ENCODE assay signal across 11 cellular contexts in genomic region chr12:13103391-13104033, GRCh38. TPM values are rescaled to one million over a fixed set of nuclear protein-coding genes. Genes with fewer than 3 reads are reported as not detected.
DNase-seq lines count a peak whose midpoint lies in the region; ATAC-seq and TF ChIP-seq lines count a peak whose summit lies in the region.
"Had no signal": no experiment of that assay in that cellular context is flagged by ENCODE, and none has a peak within 500 bp of the region (broad histone marks: within the 10 kb centered on the region; RNA-seq: fewer than 3 reads in every experiment).

Gene GSG1, minus strand, starts transcription at chr12:13103667. Its CDS starts 155 bp downstream, at chr12:13103512.

- peaks cover 2% of the 10 kb centered on the region for H3K36me3 Mint-ChIP-seq in chondrocyte (ENCODE audit: low read depth)

- H3K27ac Mint-ChIP-seq in chondrocyte (ENCODE audit: unreplicated experiment): peak within 1 kb of the TSS; percentile 89

- H4K20me1 ChIP-seq in osteoblast (ENCODE audit: insufficient read depth, low read length): no peaks in the 10 kb centered on the region

- peaks cover 40% of the 10 kb centered on the region for H3K4me1 Mint-ChIP-seq in chondrocyte (ENCODE audit: low read depth)

- H3K27me3 ChIP-seq in HL-60 (ENCODE audit: insufficient read depth, poor library complexity, severe bottlenecking) (no peaks in the 10 kb centered on the region), osteoblast (ENCODE audit: insufficient read depth, low read length) (no peaks in the 10 kb centered on the region)

- no peaks in the 10 kb centered on the region for H3K27me3 Mint-ChIP-seq in chondrocyte (ENCODE audit: low read depth)

- peak within 1 kb of the TSS; percentile 98; the same call in 1 of the 2 replicates for H3K27ac ChIP-seq in HL-60 (replicated peaks)
- peak within 1 kb of the TSS; percentile 99 for H3K27ac ChIP-seq in osteoblast (ENCODE audit: low read depth, low read length)

- TF ChIP-seq CTCF in HL-60 (IDR thresholded peaks at IDR 0.05; ENCODE audit: insufficient read depth, low read length) (no peak), chondrocyte (IDR thresholded peaks at IDR 0.05) (no peak), osteoblast (IDR thresholded peaks at IDR 0.05; ENCODE audit: extremely low read depth, low read depth, low read length) (no peak)

- H3K4me2 ChIP-seq in osteoblast (ENCODE audit: insufficient read depth, low read length): peak within 1 kb of the TSS; percentile 85

- H3K79me2 ChIP-seq in osteoblast (ENCODE audit: insufficient read depth, low read length): no peaks in the 10 kb centered on the region

- H3K4me1 ChIP-seq in osteoblast (ENCODE audit: insufficient read depth, low read length): peaks cover 50% of the 10 kb centered on the region

- H3K4me3 Mint-ChIP-seq in chondrocyte (ENCODE audit: unreplicated experiment): no peak within 1 kb of the TSS

- H3K9me3 ChIP-seq in osteoblast (ENCODE audit: low read depth, low read length): no peaks in the 10 kb centered on the region

- no peak within 1 kb of the TSS for H3K4me3 ChIP-seq in HL-60 (replicated peaks; ENCODE audit: insufficient read depth, low read length)
- peak within 1 kb of the TSS; percentile 40 for H3K4me3 ChIP-seq in osteoblast (ENCODE audit: insufficient read depth, low read length)

- DNase-seq in AG20443 (ENCODE audit: low spot score): peak; percentile 44
- DNase-seq in HL-60 (ENCODE audit: low read depth in 1 of 2, low spot score in 1 of 2): no peak
- no peak for DNase-seq in chondrocyte (ENCODE audit: low spot score)
- DNase-seq in osteoblast (ENCODE audit: insufficient read length, low spot score, missing footprints): peak; percentile 85
- DNase-seq in T-helper 9 cell: no peak
- no peak for DNase-seq in NOMO-1 treated with dmso at 0.1 percent for 144 hours (lab: John Stamatoyannopoulos, UW; ENCODE audit: unreplicated experiment)
- no peak for DNase-seq in SIG-M5 (lab: John Stamatoyannopoulos, UW)
- DNase-seq: activated gamma-delta T cell, NCI-H2081 had no signal

- no peak for ATAC-seq in HG02938 (IDR thresholded peaks at IDR 0.05; ENCODE audit: unreplicated experiment)

- H3K36me3 ChIP-seq in osteoblast (ENCODE audit: insufficient read depth, low read length): no peaks in the 10 kb centered on the region

- peak within 1 kb of the TSS; percentile 60 for H2AFZ ChIP-seq in osteoblast (ENCODE audit: low read length)

- peaks cover 9% of the 10 kb centered on the region for H3K9me3 Mint-ChIP-seq in chondrocyte (ENCODE audit: low read depth)

RNA-seq across cellular contexts. Expression of gene GSG1, which starts in this region (rescaled TPM):
- 0.36 to 0.38 TPM in 2 of 3 replicates, not detected in the other for total RNA-seq in chondrocyte
- 0.29 and 0.36 TPM in 2 replicates for total RNA-seq in osteoblast
- total RNA-seq: lung microvascular endothelial cell had no signal

Comparison
In these comparisons a context has a peak if more than half of its experiments do, and no peak if none do; other contexts are left out.
1. Peak in DNase-seq, H3K4me3 ChIP-seq, H3K27ac ChIP-seq and H3K4me2 ChIP-seq in osteoblast; RNA of the gene not detected or under 1 TPM.